ENCODE assay signal across 1 cellular context in genomic region chr1:29439615-29440014, GRCh38.
TF ChIP-seq lines count a peak whose summit lies in the region.

No MANE protein-coding gene starts in this region.

TF ChIP-seq in H1, 55 proteins besides CTCF, POLR2A, EP300 and RAD21:
- TF ChIP-seq BRCA1 (IDR thresholded peaks at IDR 0.05; ENCODE audit: low read depth, low read length) (no peak), ASH2L (IDR thresholded peaks at IDR 0.05; ENCODE audit: low read length) (no peak), SP1 (IDR thresholded peaks at IDR 0.05; ENCODE audit: low read depth, low read length) (no peak), CEBPB (IDR thresholded peaks at IDR 0.05; ENCODE audit: low read depth, low read length) (no peak), SRF (IDR thresholded peaks at IDR 0.05; ENCODE audit: low read depth, low read length) (no peak), USF2 (IDR thresholded peaks at IDR 0.05; ENCODE audit: low read length) (no peak)
TF ChIP-seq in H1: peak in this region for 0.
